Comparison of ENCODE assay signal across 8 cellular contexts in genomic region chr5:79133657-79134451, GRCh38. TPM values are rescaled to one million over a fixed set of nuclear protein-coding genes. Genes with fewer than 3 reads are reported as not detected.
DNase-seq lines count a peak whose midpoint lies in the region; ATAC-seq and TF ChIP-seq lines count a peak whose summit lies in the region.

No MANE protein-coding gene starts in this region.

- peak; percentile 50 for ATAC-seq in HG03520 (IDR thresholded peaks at IDR 0.05; ENCODE audit: unreplicated experiment)
- peak; percentile 80 for ATAC-seq in activated CD8-positive, alpha-beta memory T cell treated with anti-CD3 and anti-CD28 coated beads, Interleukin-2, amount 10 ng/mL, durations not matched to agents 7 days and 5 days
- no peak for ATAC-seq in GM18858 (IDR thresholded peaks at IDR 0.05; ENCODE audit: unreplicated experiment)

- H3K27me3 Mint-ChIP-seq in activated CD8-positive, alpha-beta memory T cell treated with anti-CD3 and anti-CD28 coated beads, Interleukin-2, amount 10 ng/mL, durations not matched to agents 7 days and 5 days, result peaks cover 3% of the 10 kb centered on the region
- H3K27me3 Mint-ChIP-seq in endothelial cell (ENCODE audit: unreplicated experiment), result no peaks in the 10 kb centered on the region

- peak overlapping the region; percentile 33 for H3K4me3 Mint-ChIP-seq in activated CD8-positive, alpha-beta memory T cell treated with anti-CD3 and anti-CD28 coated beads, Interleukin-2, amount 10 ng/mL, durations not matched to agents 7 days and 5 days
- H3K4me3 Mint-ChIP-seq in endothelial cell (ENCODE audit: unreplicated experiment), result peak overlapping the region; percentile 62

- TF ChIP-seq CTCF in C4-2B (conservative IDR thresholded peaks at IDR 0.05) (peak; percentile 93), endothelial cell (IDR thresholded peaks at IDR 0.05; ENCODE audit: unreplicated experiment) (no peak)

- H3K27ac ChIP-seq in C4-2B, result peak overlapping the region; percentile 33; the same call in 1 of the 2 replicates

- peak overlapping the region; percentile 80 for H3K27ac Mint-ChIP-seq in activated CD8-positive, alpha-beta memory T cell treated with anti-CD3 and anti-CD28 coated beads, Interleukin-2, amount 10 ng/mL, durations not matched to agents 7 days and 5 days
- peak overlapping the region; percentile 97 for H3K27ac Mint-ChIP-seq in endothelial cell (ENCODE audit: unreplicated experiment)

- no peaks in the 10 kb centered on the region for H3K36me3 Mint-ChIP-seq in activated CD8-positive, alpha-beta memory T cell treated with anti-CD3 and anti-CD28 coated beads, Interleukin-2, amount 10 ng/mL, durations not matched to agents 7 days and 5 days
- H3K36me3 Mint-ChIP-seq in endothelial cell (ENCODE audit: low read depth, unreplicated experiment), result no peaks in the 10 kb centered on the region

- H3K9me3 Mint-ChIP-seq in activated CD8-positive, alpha-beta memory T cell treated with anti-CD3 and anti-CD28 coated beads, Interleukin-2, amount 10 ng/mL, durations not matched to agents 7 days and 5 days (ENCODE audit: low read depth), result no peaks in the 10 kb centered on the region
- no peaks in the 10 kb centered on the region for H3K9me3 Mint-ChIP-seq in endothelial cell (ENCODE audit: unreplicated experiment)

- DNase-seq in NOMO-1 treated with DMSO at 0.1 percent for 48 hours (lab: John Stamatoyannopoulos, UW; ENCODE audit: unreplicated experiment) (peak; percentile 73), endothelial cell (ENCODE audit: low spot score) (peak; percentile 75), midbrain (lab: John Stamatoyannopoulos, UW) (peak; percentile 63)
- DNase-seq in activated CD8-positive, alpha-beta memory T cell treated with anti-CD3 and anti-CD28 coated beads, Interleukin-2, amount 10 ng/mL, durations not matched to agents 7 days and 5 days, result peak; percentile 80
- DNase-seq in stimulated activated CD8-positive, alpha-beta memory T cell treated with anti-CD3 and anti-CD28 coated beads, Interleukin-15, amount 100 ng/mL, for 48 hours (ENCODE audit: low read depth in 2 of 2), result peak; percentile 42 to 49

- peaks cover 13% of the 10 kb centered on the region for H3K4me1 Mint-ChIP-seq in activated CD8-positive, alpha-beta memory T cell treated with anti-CD3 and anti-CD28 coated beads, Interleukin-2, amount 10 ng/mL, durations not matched to agents 7 days and 5 days
- no peaks in the 10 kb centered on the region for H3K4me1 Mint-ChIP-seq in endothelial cell (ENCODE audit: unreplicated experiment)

- CTCF ChIA-PET in activated CD8-positive, alpha-beta memory T cell treated with anti-CD3 and anti-CD28 coated beads, Interleukin-2, amount 10 ng/mL, durations not matched to agents 7 days and 5 days (lab: Charles Lee), result interaction anchor here (0.6 to 8.5 kb wide), 43 partner anchors 9 to 950 kb away, joined by 3 to 251 read pairs (median 4); partner anchors contain the start of gene ARSB

RNA-seq across cellular contexts. Expression of gene BHMT, which starts 22.2 kb away (rescaled TPM):
- total RNA-seq in activated CD8-positive, alpha-beta memory T cell treated with anti-CD3 and anti-CD28 coated beads, Interleukin-2, amount 10 ng/mL, durations not matched to agents 7 days and 5 days, result not detected
- not detected for total RNA-seq in endothelial cell (ENCODE audit: unreplicated experiment)
